13 cellular contexts compared by ENCODE assay signal in genomic region chr14:96082420-96083300, GRCh38. TPM values are rescaled to one million over a fixed set of nuclear protein-coding genes. Genes with fewer than 3 reads are reported as not detected.
DNase-seq lines count a peak whose midpoint lies in the region; ATAC-seq and TF ChIP-seq lines count a peak whose summit lies in the region.
"Had no signal": no experiment of that assay in that cellular context is flagged by ENCODE, and none has a peak within 500 bp of the region (broad histone marks: within the 10 kb centered on the region; RNA-seq: fewer than 3 reads in every experiment).

No MANE protein-coding gene starts in this region.

- peaks cover 22% of the 10 kb centered on the region for H3K9me3 Mint-ChIP-seq in glutamatergic neuron (ENCODE audit: unreplicated experiment)

- H3K9me3 ChIP-seq in WERI-Rb-1 (ENCODE audit: severe bottlenecking) (no peaks in the 10 kb centered on the region), spleen (peaks cover 0 to 2% (median 0%) of the 10 kb centered on the region in 8 donors)
- H3K9me3 ChIP-seq: BLaER1 treated with 17β-estradiol and CSF1 and Interleukin-3, amounts not matched to agents 10 nM and 100 nM; Peyer's patch had no signal

- no peak for TF ChIP-seq POLR2A in spleen (IDR thresholded peaks at IDR 0.05)

- H3K36me3 Mint-ChIP-seq in glutamatergic neuron (ENCODE audit: unreplicated experiment): peaks cover 16% of the 10 kb centered on the region

- ATAC-seq in HG02840 (IDR thresholded peaks at IDR 0.05; ENCODE audit: low FRiP score, unreplicated experiment): no peak
- no peak for ATAC-seq in GM19328 (IDR thresholded peaks at IDR 0.05; ENCODE audit: unreplicated experiment)

- H3K4me1 Mint-ChIP-seq in glutamatergic neuron (ENCODE audit: low read depth, unreplicated experiment): peaks cover 72% of the 10 kb centered on the region

- intact Hi-C loops in spleen (cut with DNase I; ENCODE audit: low total_unique reads): no loop called here

- DNase-seq in DMS53 (lab: John Stamatoyannopoulos, UW) (peak; percentile 18), DMS53 treated with DMSO at 0.1 percent for 48 hours (lab: John Stamatoyannopoulos, UW; ENCODE audit: unreplicated experiment) (no peak), WERI-Rb-1 (peak; percentile 42), glutamatergic neuron (no peak), spleen (peak; percentile 17), GM03348 (ENCODE audit: low spot score) (no peak)
- DNase-seq: 8988T, HCEC 1CT, SHP77 treated with DMSO at 0.1 percent for 48 hours had no signal

- H3K27ac ChIP-seq in WERI-Rb-1 (0 out of 2 replicates have a peak overlapping the region, but pooled peaks have one; percentile 13), spleen (no peak overlapping the region)
- H3K27ac ChIP-seq: BLaER1 treated with 17β-estradiol and CSF1 and Interleukin-3, amounts not matched to agents 10 nM and 100 nM; Peyer's patch had no signal

- H3K27me3 ChIP-seq in WERI-Rb-1 (ENCODE audit: insufficient read depth, low read depth, severe bottlenecking) (no peaks in the 10 kb centered on the region), spleen (replicated peaks in 1 of 7) (peaks cover 0 to 15% (median 0%) of the 10 kb centered on the region in 7 donors)
- H3K27me3 ChIP-seq: BLaER1 treated with 17β-estradiol and CSF1 and Interleukin-3, amounts not matched to agents 10 nM and 100 nM; Peyer's patch had no signal

- TF ChIP-seq CTCF in WERI-Rb-1 (IDR thresholded peaks at IDR 0.05; ENCODE audit: low read depth, low read length) (peak; percentile 27; the same call in 1 of the 2 replicates), glutamatergic neuron (IDR thresholded peaks at IDR 0.05; ENCODE audit: partially characterized antibody, unreplicated experiment) (no peak), spleen (IDR thresholded peaks at IDR 0.05 in 8 of 11, conservative IDR thresholded peaks at IDR 0.05 in 3 of 11) (no peak)

- no peaks in the 10 kb centered on the region for H3K4me1 ChIP-seq in spleen
- H3K4me1 ChIP-seq: Peyer's patch had no signal

- H3K4me3 ChIP-seq in WERI-Rb-1 (ENCODE audit: low read depth, low read length): no peak overlapping the region
- H3K4me3 ChIP-seq in spleen: no peak overlapping the region
- H3K4me3 ChIP-seq: BLaER1 treated with 17β-estradiol and CSF1 and Interleukin-3, amounts not matched to agents 10 nM and 100 nM; Peyer's patch had no signal

- H3K27ac Mint-ChIP-seq in glutamatergic neuron (ENCODE audit: unreplicated experiment): peak overlapping the region; percentile 88

- H3K4me3 Mint-ChIP-seq in glutamatergic neuron (ENCODE audit: unreplicated experiment): peak overlapping the region; percentile 78

- WGBS in spleen, 5 donors: 83 to 90% (median 87%) methylated on average over 11 of the region's 11 CpGs

- H3K36me3 ChIP-seq in WERI-Rb-1 (peaks cover 14% of the 10 kb centered on the region), spleen (peaks cover 0 to 12% (median 0%) of the 10 kb centered on the region in 6 donors)
- H3K36me3 ChIP-seq: Peyer's patch had no signal

- peaks cover 15% of the 10 kb centered on the region for H3K27me3 Mint-ChIP-seq in glutamatergic neuron (ENCODE audit: unreplicated experiment)

RNA-seq across cellular contexts. Expression of gene C14orf132, which starts 43.5 kb away (rescaled TPM):
- total RNA-seq in glutamatergic neuron (ENCODE audit: unreplicated experiment): 552 TPM
- total RNA-seq in spleen: 10 to 100 TPM in 4 of 7 donors, 1 to 10 TPM in 3; 3.0 to 16.4 (median 10.2) TPM
- 1 to 10 TPM; 1.8 to 3.5 (median 1.8) TPM for polyA plus RNA-seq in spleen

Comparison
In these comparisons a context has a peak if more than half of its experiments do, and no peak if none do; other contexts are left out.
1. DNase-seq: peak in DMS53 (single experiment), WERI-Rb-1 (single experiment) and spleen (single experiment); none in DMS53 treated with DMSO at 0.1 percent for 48 hours (single experiment), glutamatergic neuron (single experiment) and GM03348 (single experiment).
2. RNA of gene C14orf132, which starts 43.5 kb away (total RNA-seq): 552 TPM in glutamatergic neuron (single experiment); 3.0 to 16.4 TPM in spleen; every median in the first group is over 10 times any median in the second.